In the genomic region with DNA sequence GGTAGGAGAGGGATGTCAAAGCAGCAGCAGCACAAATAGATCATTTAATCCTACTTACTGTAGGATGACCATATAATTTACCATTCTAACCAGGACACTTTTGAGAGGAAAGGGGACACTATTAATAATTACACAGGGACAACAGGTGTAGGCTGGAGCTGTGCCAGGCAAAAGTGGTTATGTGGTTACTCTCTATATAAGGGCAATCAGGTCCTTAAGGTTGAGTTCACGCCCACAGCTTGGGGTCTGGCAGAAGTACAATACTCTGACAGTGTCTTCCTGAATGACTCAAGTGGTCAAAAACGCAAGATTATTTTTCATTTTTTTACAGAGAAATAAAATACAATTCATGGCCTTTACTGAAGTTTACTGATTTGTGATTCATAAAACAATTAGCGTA, we compare ENCODE assay signal across 8 cellular contexts. TPM values are rescaled to one million over a fixed set of nuclear protein-coding genes. Genes with fewer than 3 reads are reported as not detected.
DNase-seq lines count a peak whose midpoint lies in the region; ATAC-seq and TF ChIP-seq lines count a peak whose summit lies in the region.

No MANE protein-coding gene starts in this region.

- H3K4me3 Mint-ChIP-seq in activated naive CD8-positive, alpha-beta T cell, result peak overlapping the region; percentile 6
- H3K4me3 Mint-ChIP-seq in neural crest cell (peak overlapping the region; percentile 65), endodermal cell (no peak overlapping the region), CD14-positive monocyte (no peak overlapping the region)

- no peak overlapping the region for H3K27ac ChIP-seq in endodermal cell (ENCODE audit: low read depth, low read length)

- H3K9me3 Mint-ChIP-seq in activated naive CD8-positive, alpha-beta T cell (ENCODE audit: low read depth), result no peaks in the 10 kb centered on the region
- no peaks in the 10 kb centered on the region for H3K9me3 Mint-ChIP-seq in neural crest cell
- H3K9me3 Mint-ChIP-seq in endodermal cell, result no peaks in the 10 kb centered on the region
- H3K9me3 Mint-ChIP-seq in CD14-positive monocyte, result no peaks in the 10 kb centered on the region

- no peak overlapping the region for H3K27ac Mint-ChIP-seq in activated naive CD8-positive, alpha-beta T cell
- H3K27ac Mint-ChIP-seq in neural crest cell (ENCODE audit: unreplicated experiment) (no peak overlapping the region), endodermal cell (no peak overlapping the region), CD14-positive monocyte (no peak overlapping the region)

- H3K27me3 ChIP-seq in endodermal cell (ENCODE audit: control insufficient read depth, insufficient read depth, low read length, poor library complexity, severe bottlenecking), result no peaks in the 10 kb centered on the region

- no peaks in the 10 kb centered on the region for H3K9me3 ChIP-seq in endodermal cell (ENCODE audit: control insufficient read depth, low read length)

- peaks cover 6% of the 10 kb centered on the region for H3K36me3 Mint-ChIP-seq in activated naive CD8-positive, alpha-beta T cell
- H3K36me3 Mint-ChIP-seq in neural crest cell (ENCODE audit: low read depth), result no peaks in the 10 kb centered on the region
- H3K36me3 Mint-ChIP-seq in endodermal cell (ENCODE audit: low read depth), result no peaks in the 10 kb centered on the region
- peaks cover 6 to 11% of the 10 kb centered on the region in 2 donors for H3K36me3 Mint-ChIP-seq in CD14-positive monocyte

- no peak overlapping the region for H3K4me3 ChIP-seq in endodermal cell (ENCODE audit: low read length)

- DNase-seq in ACHN, result peak; percentile 58
- DNase-seq in NCI-H2107 (lab: John Stamatoyannopoulos, UW), result peak; percentile 34
- no peak for DNase-seq in neural crest cell (ENCODE audit: low read depth, low spot score)
- no peak for DNase-seq in endodermal cell
- DNase-seq in CD14-positive monocyte (ENCODE audit: low spot score), result no peak

- intact Hi-C loops in CD14-positive monocyte (cut with micrococcal nuclease), result no loop called here

- no peaks in the 10 kb centered on the region for H3K27me3 Mint-ChIP-seq in activated naive CD8-positive, alpha-beta T cell
- H3K27me3 Mint-ChIP-seq in neural crest cell (ENCODE audit: low read depth), result no peaks in the 10 kb centered on the region
- H3K27me3 Mint-ChIP-seq in endodermal cell (ENCODE audit: insufficient read depth), result no peaks in the 10 kb centered on the region
- H3K27me3 Mint-ChIP-seq in CD14-positive monocyte (ENCODE audit: low read depth in 3 of 3), result no peaks in the 10 kb centered on the region

- WGBS in endodermal cell (ENCODE audit: insufficient coverage in 1 of 2, insufficient read length in 1 of 2), 2 experiments, result 94 to 100% methylated on average over 1 to 3 of the region's 3 CpGs

- no peak overlapping the region for H3K9ac ChIP-seq in endodermal cell (ENCODE audit: extremely low read depth, low read length, poor library complexity, severe bottlenecking)

- H3K4me1 Mint-ChIP-seq in activated naive CD8-positive, alpha-beta T cell (ENCODE audit: low read depth), result peaks cover 53% of the 10 kb centered on the region
- H3K4me1 Mint-ChIP-seq in neural crest cell (peaks cover 22% of the 10 kb centered on the region), endodermal cell (peaks cover 15% of the 10 kb centered on the region), CD14-positive monocyte (peaks cover 20% of the 10 kb centered on the region)

- in situ Hi-C loops in ACHN (cut with HindIII; ENCODE audit: low pct_ligation_motif_present, low pct_unique_long_range_greater_than_20kb, low sequenced_read_pairs), result no loop called here

- no peaks in the 10 kb centered on the region for H3K36me3 ChIP-seq in endodermal cell (ENCODE audit: control insufficient read depth, insufficient read depth, low read length)

- H3K4me1 ChIP-seq in endodermal cell (ENCODE audit: control insufficient read depth, insufficient read depth, low read length), result peaks cover 6% of the 10 kb centered on the region

- TF ChIP-seq CTCF in neural crest cell (conservative IDR thresholded peaks at IDR 0.05) (no peak), endodermal cell (conservative IDR thresholded peaks at IDR 0.05) (no peak), CD14-positive monocyte (IDR thresholded peaks at IDR 0.05) (no peak)

- TF ChIP-seq POLR2A in GM18505 (IDR thresholded peaks at IDR 0.05; ENCODE audit: borderline replicate concordance, extremely low read depth, insufficient read depth, insufficient read length), result no peak

- ATAC-seq in GM18858 (IDR thresholded peaks at IDR 0.05; ENCODE audit: unreplicated experiment) (peak; percentile 29), GM18505 (IDR thresholded peaks at IDR 0.05; ENCODE audit: unreplicated experiment) (no peak)

RNA-seq across cellular contexts. Expression of a gene that starts 2.8 kb away (rescaled TPM):
- total RNA-seq in neural crest cell (44.1 and 46.1 TPM in 2 replicates), endodermal cell (10 to 100 TPM; 28.9 to 42.3 TPM)
- polyA plus RNA-seq in endodermal cell (2013, experiment 1 of 2), result 53.4 TPM
- polyA plus RNA-seq in endodermal cell (2013, experiment 2 of 2), result 49.1 TPM
- polyA plus RNA-seq in CD14-positive monocyte, result 10 to 100 TPM in 1 of 2 donors, 1 to 10 TPM in 1; 8.0 to 10.8 TPM

RNA-seq across cellular contexts. Expression of a gene that starts 3.2 kb away (rescaled TPM):
- total RNA-seq in neural crest cell, result 11.4 and 11.9 TPM in 2 replicates
- 10 to 100 TPM; 31.4 to 57.5 TPM for total RNA-seq in endodermal cell
- 15.9 TPM for polyA plus RNA-seq in endodermal cell (2013, experiment 1 of 2)
- polyA plus RNA-seq in endodermal cell (2013, experiment 2 of 2), result 17.5 TPM
- polyA plus RNA-seq in CD14-positive monocyte, result 1 to 10 TPM; 7.0 to 7.8 TPM

Comparison
In these comparisons a context has a peak if more than half of its experiments do, and no peak if none do; other contexts are left out.
1. DNase-seq: peak in ACHN (single experiment) and NCI-H2107 (single experiment); none in neural crest cell (single experiment), endodermal cell (single experiment) and CD14-positive monocyte (single experiment).
2. H3K4me3 Mint-ChIP-seq: peak in activated naive CD8-positive, alpha-beta T cell (single experiment) and neural crest cell (single experiment); none in endodermal cell (single experiment) and CD14-positive monocyte (0 of 2).